Comparison of ENCODE assay signal across 8 cellular contexts in the genomic region with DNA sequence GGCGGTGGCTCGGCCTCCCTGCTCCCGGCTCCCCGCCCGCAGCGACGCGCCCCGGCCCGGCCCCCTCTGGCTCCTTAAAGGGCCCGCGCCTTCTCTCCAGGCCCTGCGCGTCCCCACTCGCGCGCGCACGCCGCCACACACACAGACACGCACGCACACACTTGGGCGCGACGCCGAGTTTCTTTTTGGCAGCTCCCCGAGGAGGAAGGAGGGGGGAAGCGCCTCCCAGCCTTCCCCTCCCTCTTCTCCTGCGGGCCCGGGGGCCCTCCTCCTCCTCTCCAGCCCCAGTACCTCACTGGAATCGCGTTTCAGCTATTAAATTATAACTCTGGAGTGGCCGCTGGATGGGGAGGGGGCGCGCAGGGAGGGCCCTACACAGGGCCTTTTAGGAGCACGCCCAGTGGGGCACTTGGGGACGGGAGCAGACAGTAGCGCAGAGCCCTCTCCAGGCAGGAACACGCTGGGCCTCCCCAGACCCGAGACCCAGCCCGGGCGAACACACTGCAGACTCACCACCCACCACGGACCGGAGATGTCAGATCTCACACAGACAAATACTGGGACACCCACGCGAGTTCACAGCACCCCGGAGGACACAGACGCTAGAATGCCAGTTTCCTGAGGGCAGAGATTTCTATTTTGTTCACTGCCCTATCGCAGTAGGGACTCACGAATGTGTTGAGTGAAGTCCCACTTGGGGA.
DNase-seq lines count a peak whose midpoint lies in the region; ATAC-seq and TF ChIP-seq lines count a peak whose summit lies in the region.

No MANE protein-coding gene starts in this region.

- H3K9me3 Mint-ChIP-seq in nephron: no peaks in the 10 kb centered on the region

- ATAC-seq in GM21723 (IDR thresholded peaks at IDR 0.05; ENCODE audit: unreplicated experiment): peak; percentile 52
- peak; percentile 74 for ATAC-seq in stimulated activated naive CD8-positive, alpha-beta T cell treated with anti-CD3 and anti-CD28 coated beads, Interleukin-15, Interleukin-2, amounts not matched to agents 100 U/mL and 50 U/mL, for 24 hours

- peak overlapping the region; percentile 24 for H3K4me3 ChIP-seq in fibroblast of pulmonary artery (replicated peaks; ENCODE audit: low read depth, low read length)

- no peak for TF ChIP-seq CTCF in RWPE1 (conservative IDR thresholded peaks at IDR 0.05; ENCODE audit: low read depth)
- TF ChIP-seq CTCF in fibroblast of pulmonary artery (IDR thresholded peaks at IDR 0.05; ENCODE audit: low read length, missing control alignments): no peak
- no peak for TF ChIP-seq CTCF in nephron (IDR thresholded peaks at IDR 0.05; ENCODE audit: unreplicated experiment in 3 of 3)

- H3K27me3 Mint-ChIP-seq in nephron (ENCODE audit: low read depth): no peaks in the 10 kb centered on the region

- H3K27ac ChIP-seq in KOPT-K1 (ENCODE audit: low read depth, low read length, poor library complexity, severe bottlenecking) (peak overlapping the region; percentile 96), RWPE1 (peak overlapping the region; percentile 94)

- peak overlapping the region; percentile 97 to 99 (median 99) for H3K27ac Mint-ChIP-seq in nephron

- CTCF ChIA-PET in RWPE1 (lab: Yijun Ruan, JAX): interaction anchor here (0.6 kb wide), 2 partner anchors 17 to 198 kb away, joined by 3 read pairs; no protein-coding TSS in a partner anchor

- POLR2A ChIA-PET in RWPE1 (lab: Yijun Ruan, JAX; ENCODE audit: low non-redundant PET): interaction anchor here (0.6 kb wide), 1 partner anchor 67 kb away, joined by 6 read pairs; no protein-coding TSS in a partner anchor

- peaks cover 34% of the 10 kb centered on the region for H3K4me1 Mint-ChIP-seq in nephron

- no peaks in the 10 kb centered on the region for H3K36me3 Mint-ChIP-seq in nephron (ENCODE audit: low read depth)

- peak overlapping the region; percentile 86 to 93 (median 93) for H3K4me3 Mint-ChIP-seq in nephron

- 0 out of 2 replicates have a peak, but pooled peaks cover 5% of the 10 kb centered on the region for H3K36me3 ChIP-seq in KOPT-K1 (ENCODE audit: insufficient read depth, low read length)

- no peaks in the 10 kb centered on the region for H3K9me3 ChIP-seq in KOPT-K1 (ENCODE audit: insufficient read depth, low read length, poor library complexity, severe bottlenecking)

- DNase-seq in DMS114 treated with DMSO at 0.1 percent for 48 hours (lab: John Stamatoyannopoulos, UW; ENCODE audit: unreplicated experiment) (peak; percentile 67), RWPE1 (ENCODE audit: low spot score) (peak; percentile 89), fibroblast of pulmonary artery (ENCODE audit: low read depth) (peak; percentile 98)
- peak; percentile 81 for DNase-seq in activated effector memory CD4-positive, alpha-beta T cell treated with Interleukin-2 at 50 U/mL for 16 hours
- DNase-seq in stimulated activated naive CD8-positive, alpha-beta T cell treated with anti-CD3 and anti-CD28 coated beads, Interleukin-15, Interleukin-2, amounts not matched to agents 100 U/mL and 50 U/mL, for 24 hours: peak; percentile 85

Comparison
In these comparisons a context has a peak if more than half of its experiments do, and no peak if none do; other contexts are left out.
1. Peak in every context shown above with its lines: DNase-seq, ATAC-seq, H3K4me3 ChIP-seq and H3K27ac ChIP-seq.